Comparison of ENCODE assay signal across 11 cellular contexts in genomic region chr11:68749501-68750196, GRCh38. TPM values are rescaled to one million over a fixed set of nuclear protein-coding genes. Genes with fewer than 3 reads are reported as not detected.
DNase-seq lines count a peak whose midpoint lies in the region; ATAC-seq and TF ChIP-seq lines count a peak whose summit lies in the region.
"Had no signal": no experiment of that assay in that cellular context is flagged by ENCODE, and none has a peak within 500 bp of the region (broad histone marks: within the 10 kb centered on the region; RNA-seq: fewer than 3 reads in every experiment).

No MANE protein-coding gene starts in this region.

- WGBS in smooth muscle cell (ENCODE audit: low lambda C conversion rate) = 36% methylated on average over 17 of the region's 17 CpGs

- peak overlapping the region; percentile 85 for H3K4me2 ChIP-seq in smooth muscle cell

- H3K4me1 ChIP-seq in smooth muscle cell (ENCODE audit: low read depth) = no peaks in the 10 kb centered on the region

- ATAC-seq in activated T-cell treated with anti-CD3 and anti-CD28 coated beads, Interleukin-2, amount 50 U/mL, for 4 hours = no peak

- no peaks in the 10 kb centered on the region for H3K27me3 ChIP-seq in smooth muscle cell (ENCODE audit: low read depth)

- no peaks in the 10 kb centered on the region for H3K9me3 ChIP-seq in smooth muscle cell (replicated peaks; ENCODE audit: low read depth)

- no peak for TF ChIP-seq CTCF in smooth muscle cell (IDR thresholded peaks at IDR 0.05; ENCODE audit: borderline replicate concordance, insufficient read depth, poor library complexity, severe bottlenecking)

- H3K27ac ChIP-seq in smooth muscle cell (ENCODE audit: low read depth) = peak overlapping the region; percentile 61

- H3K36me3 Mint-ChIP-seq in activated T-cell treated with anti-CD3 and anti-CD28 coated beads, Interleukin-2, amount 50 U/mL, for 4 hours (ENCODE audit: insufficient read depth) = no peaks in the 10 kb centered on the region
- H3K36me3 Mint-ChIP-seq in activated CD4-positive, alpha-beta memory T cell treated with anti-CD3 and anti-CD28 coated beads for 36 hours = no peaks in the 10 kb centered on the region

- H3K9me3 Mint-ChIP-seq in activated T-cell treated with anti-CD3 and anti-CD28 coated beads, Interleukin-2, amount 50 U/mL, for 4 hours = no peaks in the 10 kb centered on the region
- H3K9me3 Mint-ChIP-seq in activated CD4-positive, alpha-beta memory T cell treated with anti-CD3 and anti-CD28 coated beads for 36 hours = no peaks in the 10 kb centered on the region

- intact Hi-C loops in activated CD4-positive, alpha-beta memory T cell treated with anti-CD3 and anti-CD28 coated beads for 36 hours (cut with micrococcal nuclease) = no loop called here

- no peaks in the 10 kb centered on the region for H3F3A ChIP-seq in smooth muscle cell (ENCODE audit: low read depth)

- no peaks in the 10 kb centered on the region for H3K27me3 Mint-ChIP-seq in activated T-cell treated with anti-CD3 and anti-CD28 coated beads, Interleukin-2, amount 50 U/mL, for 4 hours (ENCODE audit: low read depth)
- no peaks in the 10 kb centered on the region for H3K27me3 Mint-ChIP-seq in activated CD4-positive, alpha-beta memory T cell treated with anti-CD3 and anti-CD28 coated beads for 36 hours

- H3K27ac Mint-ChIP-seq in activated CD4-positive, alpha-beta memory T cell treated with anti-CD3 and anti-CD28 coated beads for 36 hours = no peak overlapping the region

- no peak for DNase-seq in activated T-cell treated with anti-CD3 and anti-CD28 coated beads, Interleukin-2, amount 50 U/mL, for 4 hours
- DNase-seq in activated T-cell treated with anti-CD3 and anti-CD28 coated beads, Interleukin-2, amount 50 U/mL, for 48 hours = no peak
- DNase-seq in activated CD4-positive, alpha-beta memory T cell treated with anti-CD3 and anti-CD28 coated beads for 36 hours = no peak
- DNase-seq in smooth muscle cell (lab: John Stamatoyannopoulos, UW; ENCODE audit: unreplicated experiment) (no peak), DMS 273 (lab: John Stamatoyannopoulos, UW; ENCODE audit: unreplicated experiment) (no peak), NCI-H2227 treated with DMSO at 0.1 percent for 48 hours (lab: John Stamatoyannopoulos, UW) (no peak)
- DNase-seq in stimulated activated CD4-positive, alpha-beta T cell treated with anti-CD3 and anti-CD28 coated beads, Interleukin-12 subunit alpha, Interleukin-12 subunit beta, amount 100 ng/mL, for 4 hours = no peak
- DNase-seq: midbrain; stimulated activated CD4-positive, alpha-beta T cell treated with anti-CD3 and anti-CD28 coated beads, Interleukin-15, amount 100 ng/mL, for 24 hours; substantia nigra had no signal

- H3K4me3 ChIP-seq in iPS-11a (ENCODE audit: low read depth, low read length) (peak overlapping the region; percentile 54), smooth muscle cell (no peak overlapping the region)

- H2AFZ ChIP-seq in smooth muscle cell (ENCODE audit: low read depth) = peak overlapping the region; percentile 84

- no peak overlapping the region for H3K9ac ChIP-seq in smooth muscle cell (ENCODE audit: low read depth)

- no peaks in the 10 kb centered on the region for H3K79me2 ChIP-seq in smooth muscle cell (ENCODE audit: low read depth)

- POLR2A ChIA-PET in activated CD4-positive, alpha-beta memory T cell treated with anti-CD3 and anti-CD28 coated beads for 36 hours (lab: Charles Lee) = no interaction called here

- no peaks in the 10 kb centered on the region for H4K20me1 ChIP-seq in smooth muscle cell (ENCODE audit: low read depth)

- CTCF ChIA-PET in activated CD4-positive, alpha-beta memory T cell treated with anti-CD3 and anti-CD28 coated beads for 36 hours (lab: Charles Lee) = interaction anchor here (0.8 kb wide), 1 partner anchor 11 kb away, joined by 3 read pairs; no protein-coding TSS in a partner anchor

- H3K4me3 Mint-ChIP-seq in activated T-cell treated with anti-CD3 and anti-CD28 coated beads, Interleukin-2, amount 50 U/mL, for 4 hours = peak overlapping the region; percentile 59
- peak overlapping the region; percentile 50 for H3K4me3 Mint-ChIP-seq in activated CD4-positive, alpha-beta memory T cell treated with anti-CD3 and anti-CD28 coated beads for 36 hours

- no peaks in the 10 kb centered on the region for H3K36me3 ChIP-seq in smooth muscle cell (ENCODE audit: low read depth)

- peaks cover 13% of the 10 kb centered on the region for H3K4me1 Mint-ChIP-seq in activated T-cell treated with anti-CD3 and anti-CD28 coated beads, Interleukin-2, amount 50 U/mL, for 4 hours (ENCODE audit: low read depth)
- peaks cover 12% of the 10 kb centered on the region for H3K4me1 Mint-ChIP-seq in activated CD4-positive, alpha-beta memory T cell treated with anti-CD3 and anti-CD28 coated beads for 36 hours (ENCODE audit: low read depth)

RNA-seq across cellular contexts. Expression of gene TESMIN, which starts 1.7 kb away (rescaled TPM):
- under 1 TPM; 0.55 to 0.94 (median 0.65) TPM for total RNA-seq in activated T-cell treated with anti-CD3 and anti-CD28 coated beads, Interleukin-2, amount 50 U/mL, for 4 hours
- total RNA-seq in activated CD4-positive, alpha-beta memory T cell treated with anti-CD3 and anti-CD28 coated beads for 36 hours = 1 to 10 TPM; 6.6 to 7.3 TPM
- 0.45 and 1.3 TPM in 2 replicates for total RNA-seq in smooth muscle cell
- 1.6 and 4.8 TPM in 2 replicates for polyA plus RNA-seq in smooth muscle cell
